Comparison of ENCODE assay signal across 8 cellular contexts in genomic region chr2:202178342-202178958, GRCh38. TPM values are rescaled to one million over a fixed set of nuclear protein-coding genes. Genes with fewer than 3 reads are reported as not detected.
A peak's percentile ranks its signal among the peaks of the same experiment; 100 is the strongest.
DNase-seq lines count a peak whose midpoint lies in the region; ATAC-seq and TF ChIP-seq lines count a peak whose summit lies in the region.

No MANE protein-coding gene starts in this region.

- ATAC-seq in psoas muscle, result peak; percentile 72 to 96 (median 87)
- no peak for ATAC-seq in GM19328 (IDR thresholded peaks at IDR 0.05; ENCODE audit: unreplicated experiment)
- no peak for ATAC-seq in GM21717 (IDR thresholded peaks at IDR 0.05; ENCODE audit: unreplicated experiment)

- H3K4me1 ChIP-seq in psoas muscle, result no peaks in the 10 kb centered on the region

- no peaks in the 10 kb centered on the region for H3K9me3 ChIP-seq in psoas muscle

- no peak overlapping the region for H3K4me3 ChIP-seq in psoas muscle

- 46 to 51% (median 51%) methylated on average over 7 of the region's 7 CpGs for WGBS in psoas muscle, 3 donors

- peaks cover 0 to 2% of the 10 kb centered on the region in 2 donors for H3K36me3 ChIP-seq in psoas muscle (ENCODE audit: insufficient read depth in 1 of 2, low read depth in 1 of 2)

- no peak overlapping the region for H3K27ac ChIP-seq in psoas muscle

- DNase-seq in GM03348 (ENCODE audit: low spot score), result peak; percentile 79
- peak; percentile 79 for DNase-seq in LoVo (ENCODE audit: low spot score)
- peak; percentile 22 for DNase-seq in SHP77 treated with DMSO at 0.1 percent for 48 hours (lab: John Stamatoyannopoulos, UW)
- DNase-seq in activated naive CD4-positive, alpha-beta T cell treated with anti-CD3 and anti-CD28 coated beads, Interleukin-2, amount 50 U/mL, for 16 hours, result peak; percentile 41
- DNase-seq in head of caudate nucleus, result peak in 35 of 42 donors; percentile 14 to 87 (median 60)
- no peak for DNase-seq in psoas muscle

- no peaks in the 10 kb centered on the region for H3K27me3 ChIP-seq in psoas muscle (ENCODE audit: insufficient read depth in 3 of 3, low read length in 2 of 3)

- intact Hi-C loops in head of caudate nucleus (cut with DNase I), result loop anchor here (2.0 kb wide), 1 partner anchor 318 kb away; no protein-coding TSS in a partner anchor
- intact Hi-C loops in psoas muscle (cut with DNase I), result loop anchor here (1.0 to 5.0 kb wide), 5 partner anchors 141 to 384 kb away; no protein-coding TSS in a partner anchor

- TF ChIP-seq CTCF in psoas muscle (IDR thresholded peaks at IDR 0.05), result peak; percentile 90

RNA-seq across cellular contexts. Expression of gene SUMO1, which starts 59.9 kb away (rescaled TPM):
- total RNA-seq in psoas muscle, result 10 to 100 TPM; 55.4 to 70.5 (median 66.2) TPM
- polyA plus RNA-seq in psoas muscle, result 100 to 1,000 TPM in 1 of 3 donors, 10 to 100 TPM in 2; 69.8 to 134 (median 74.2) TPM

Comparison
In these comparisons a context has a peak if more than half of its experiments do, and no peak if none do; other contexts are left out.
1. DNase-seq: peak in GM03348 (single experiment), LoVo (single experiment), SHP77 treated with DMSO at 0.1 percent for 48 hours (single experiment), activated naive CD4-positive, alpha-beta T cell treated with anti-CD3 and anti-CD28 coated beads, Interleukin-2, amount 50 U/mL, for 16 hours (single experiment) and head of caudate nucleus (35 of 42); none in psoas muscle (0 of 2).
2. ATAC-seq: peak in psoas muscle (4 of 4); none in GM19328 (single experiment) and GM21717 (single experiment).